In the genomic region with DNA sequence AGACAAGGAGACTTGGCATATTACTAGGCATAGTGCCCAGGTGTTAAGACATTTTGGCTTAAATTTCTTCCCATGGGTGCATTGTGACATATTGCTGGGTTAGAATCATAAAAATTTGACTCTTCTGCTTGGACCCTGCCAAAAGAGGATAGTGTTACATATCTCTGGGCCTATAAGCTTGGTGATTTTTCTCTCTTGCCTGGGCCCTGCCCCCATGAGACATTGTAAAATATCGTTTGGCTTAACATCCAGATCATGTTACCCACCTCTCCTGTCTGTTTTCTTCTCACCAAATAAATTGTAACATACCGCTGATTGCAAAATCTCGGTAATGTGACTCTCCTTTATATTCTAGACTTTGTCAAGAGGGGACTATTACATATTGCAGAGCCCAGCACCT, we compare ENCODE assay signal across 26 cellular contexts.
"Had no signal": no experiment of that assay in that cellular context is flagged by ENCODE, and none has a peak within 500 bp of the region (broad histone marks: within the 10 kb centered on the region; RNA-seq: fewer than 3 reads in every experiment).

No MANE protein-coding gene starts in this region.

- H3K9me3 ChIP-seq: stomach, suprapubic skin, testis, thoracic aorta, thyroid gland, tibial artery, tibial nerve, transverse colon, upper lobe of left lung, upper lobe of right lung, uterus, vagina had no signal

- H3K36me3 ChIP-seq: stomach, suprapubic skin, thoracic aorta, thyroid gland, tibial artery, tibial nerve, transverse colon, upper lobe of left lung, upper lobe of right lung, uterus, vagina had no signal

- ATAC-seq: stimulated activated effector memory CD8-positive, alpha-beta T cell treated with anti-CD3 and anti-CD28 coated beads, Interleukin-12 subunit alpha, Interleukin-12 subunit beta, amount 100 ng/mL, for 72 hours; stimulated activated memory B cell treated with anti-CD40 and anti-IgM and Interleukin-4, amounts not matched to agents 10 μg/mL and 1 μg/mL and 100 μg/mL, for 72 hours; stimulated activated naive B cell treated with anti-CD40 and anti-IgM and Interleukin-4, amounts not matched to agents 10 μg/mL and 1 μg/mL and 100 μg/mL, for 72 hours; stimulated activated naive CD8-positive, alpha-beta T cell treated with anti-CD3 and anti-CD28 coated beads, Interleukin-15, amount 100 ng/mL, for 72 hours; stimulated activated naive CD8-positive, alpha-beta T cell treated with anti-CD3 and anti-CD28 coated beads, Interleukin-15, Interleukin-2, amounts not matched to agents 100 U/mL and 50 U/mL, for 24 hours; upper lobe of right lung had no signal

- H3K4me1 ChIP-seq: stomach, suprapubic skin, testis, thyroid gland, tibial artery, tibial nerve, transverse colon, upper lobe of left lung, upper lobe of right lung, uterus, vagina had no signal

- H3K4me3 ChIP-seq: stomach, suprapubic skin, testis, thoracic aorta, thyroid gland, tibial artery, tibial nerve, transverse colon, upper lobe of left lung, upper lobe of right lung, uterus, vagina had no signal

- H3K27me3 ChIP-seq: stomach, suprapubic skin, testis, thyroid gland, tibial artery, tibial nerve, transverse colon, upper lobe of left lung, upper lobe of right lung, uterus, vagina had no signal

- DNase-seq: stimulated activated CD4-positive, alpha-beta T cell treated with anti-CD3 and anti-CD28 coated beads, Interleukin-2, amount 100 ng/mL, for 48 hours; stimulated activated CD4-positive, alpha-beta T cell treated with anti-CD3 and anti-CD28 coated beads, Interleukin-4, amount 100 ng/mL, for 1 hour; stimulated activated CD4-positive, alpha-beta T cell treated with anti-CD3 and anti-CD28 coated beads, Interleukin-4, amount 100 ng/mL, for 24 hours; stimulated activated CD4-positive, alpha-beta T cell treated with anti-CD3 and anti-CD28 coated beads, Interleukin-4, amount 100 ng/mL, for 4 hours; stimulated activated CD8-positive, alpha-beta memory T cell treated with anti-CD3 and anti-CD28 coated beads, Interleukin-4, amount 100 ng/mL, for 48 hours; stimulated activated naive B cell treated with anti-CD40 and anti-IgM and Interleukin-4, amounts not matched to agents 10 μg/mL and 1 μg/mL and 100 μg/mL, for 72 hours; stimulated activated naive CD4-positive, alpha-beta T cell; stimulated activated naive CD4-positive, alpha-beta T cell treated with Interleukin-2 at 50 U/mL for 16 hours; stimulated activated naive CD8-positive, alpha-beta T cell treated with anti-CD3 and anti-CD28 coated beads, Interleukin-15, amount 100 ng/mL, for 72 hours; stimulated activated naive CD8-positive, alpha-beta T cell treated with anti-CD3 and anti-CD28 coated beads, Interleukin-15, Interleukin-2, amounts not matched to agents 100 U/mL and 50 U/mL, for 24 hours; stomach; substantia nigra; testis; thyroid gland; tibial artery; transverse colon; trophoblast cell; upper lobe of left lung; upper lobe of right lung; uterus had no signal

- H3K27ac ChIP-seq: stomach, suprapubic skin, testis, thoracic aorta, thyroid gland, tibial artery, tibial nerve, transverse colon, upper lobe of left lung, upper lobe of right lung, uterus, vagina had no signal
